In the genomic region with DNA sequence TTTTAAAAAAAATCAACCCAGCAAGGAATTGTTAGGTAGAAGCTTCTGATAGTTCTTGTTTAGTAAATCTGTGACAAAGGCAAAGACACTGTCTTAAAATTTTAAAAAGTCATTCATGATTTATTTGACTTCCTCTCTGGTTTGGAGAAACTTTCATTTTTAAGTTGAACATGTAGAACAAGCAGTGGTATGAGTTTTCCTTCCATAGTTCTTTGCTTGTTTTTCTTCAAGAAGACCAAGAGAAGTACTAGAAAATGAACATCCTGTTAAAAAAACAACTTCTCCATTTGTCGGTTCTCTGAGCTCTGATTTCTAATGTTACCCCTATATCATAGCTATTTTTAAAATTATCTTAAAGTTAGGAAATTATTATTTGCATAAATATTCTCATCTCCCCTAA, we compare ENCODE assay signal across 1 cellular context.
TF ChIP-seq lines count a peak whose summit lies in the region.

No MANE protein-coding gene starts in this region.

TF ChIP-seq in GM12878, 131 proteins besides CTCF, POLR2A, EP300 and RAD21:
- TF ChIP-seq SPI1 (IDR thresholded peaks at IDR 0.05; ENCODE audit: borderline replicate concordance, insufficient read depth, low read depth, low read length): 0 out of 2 replicates have a peak, but pooled peaks have one; percentile 16
- no peak for TF ChIP-seq EZH2 (IDR thresholded peaks at IDR 0.05; ENCODE audit: borderline replicate concordance, control insufficient read depth, low read depth, low read length)
